Comparison of ENCODE assay signal across 24 cellular contexts in genomic region chrX:39516399-39516798, GRCh38.
"Had no signal": no experiment of that assay in that cellular context is flagged by ENCODE, and none has a peak within 500 bp of the region (broad histone marks: within the 10 kb centered on the region; RNA-seq: fewer than 3 reads in every experiment).

No MANE protein-coding gene starts in this region.

- H3K27ac Mint-ChIP-seq: activated CD4-positive, alpha-beta memory T cell treated with anti-CD3 and anti-CD28 coated beads for 36 hours; activated naive CD4-positive, alpha-beta T cell treated with anti-CD3 and anti-CD28 coated beads for 36 hours; activated naive CD8-positive, alpha-beta T cell treated with anti-CD3 and anti-CD28 coated beads, Interleukin-2, amount 10 ng/mL, durations not matched to agents 7 days and 5 days; activated T-cell treated with anti-CD3 and anti-CD28 coated beads, Interleukin-2, amount 50 U/mL, for 72 hours; T-helper 17 cell had no signal

- H3K36me3 ChIP-seq: heart right ventricle, pancreas, sigmoid colon, thoracic aorta, upper lobe of right lung had no signal

- H3K4me1 ChIP-seq: pancreas, upper lobe of right lung had no signal

- DNase-seq: activated CD4-positive, alpha-beta memory T cell treated with anti-CD3 and anti-CD28 coated beads for 36 hours; activated CD4-positive, alpha-beta T cell treated with anti-CD3 and anti-CD28 coated beads for 4 hours; activated CD4-positive, CD25-positive, alpha-beta regulatory T cell; activated effector memory CD4-positive, alpha-beta T cell treated with Interleukin-2 at 50 U/mL for 16 hours; activated naive CD4-positive, alpha-beta T cell treated with anti-CD3 and anti-CD28 coated beads for 36 hours; activated naive CD8-positive, alpha-beta T cell treated with anti-CD3 and anti-CD28 coated beads, Interleukin-2, amount 10 ng/mL, durations not matched to agents 7 days and 5 days; activated T-cell treated with anti-CD3 and anti-CD28 coated beads, Interleukin-2, amount 50 U/mL, for 72 hours; amniotic stem cell; cerebellar nuclear complex; heart right ventricle; left colon; naive thymus-derived CD8-positive, alpha-beta T cell; pancreas; psoas muscle; sigmoid colon; stimulated activated CD4-positive, alpha-beta T cell treated with anti-CD3 and anti-CD28 coated beads, Interleukin-2, amount 100 ng/mL, for 48 hours; stimulated activated CD8-positive, alpha-beta memory T cell treated with anti-CD3 and anti-CD28 coated beads, Interleukin-4, amount 100 ng/mL, for 48 hours; stimulated activated naive CD4-positive, alpha-beta T cell; SW 1271; T-helper 17 cell; upper lobe of right lung had no signal

- ATAC-seq: activated T-cell treated with anti-CD3 and anti-CD28 coated beads, Interleukin-2, amount 50 U/mL, for 72 hours; left colon; naive thymus-derived CD8-positive, alpha-beta T cell; pancreas; psoas muscle; T-helper 17 cell; upper lobe of right lung had no signal

- H3K4me3 ChIP-seq: heart right ventricle, lung, pancreas, psoas muscle, sigmoid colon, thoracic aorta, upper lobe of right lung had no signal

- H3K9me3 Mint-ChIP-seq: activated CD4-positive, alpha-beta memory T cell treated with anti-CD3 and anti-CD28 coated beads for 36 hours; activated naive CD4-positive, alpha-beta T cell treated with anti-CD3 and anti-CD28 coated beads for 36 hours; activated T-cell treated with anti-CD3 and anti-CD28 coated beads, Interleukin-2, amount 50 U/mL, for 72 hours had no signal

- H3K36me3 Mint-ChIP-seq: activated CD4-positive, alpha-beta memory T cell treated with anti-CD3 and anti-CD28 coated beads for 36 hours; activated naive CD8-positive, alpha-beta T cell treated with anti-CD3 and anti-CD28 coated beads, Interleukin-2, amount 10 ng/mL, durations not matched to agents 7 days and 5 days; naive thymus-derived CD8-positive, alpha-beta T cell had no signal

- H3K4me3 Mint-ChIP-seq: activated CD4-positive, alpha-beta memory T cell treated with anti-CD3 and anti-CD28 coated beads for 36 hours; activated naive CD4-positive, alpha-beta T cell treated with anti-CD3 and anti-CD28 coated beads for 36 hours; activated naive CD8-positive, alpha-beta T cell treated with anti-CD3 and anti-CD28 coated beads, Interleukin-2, amount 10 ng/mL, durations not matched to agents 7 days and 5 days; activated T-cell treated with anti-CD3 and anti-CD28 coated beads, Interleukin-2, amount 50 U/mL, for 72 hours; naive thymus-derived CD8-positive, alpha-beta T cell; T-helper 17 cell had no signal

- H3K27me3 ChIP-seq: sigmoid colon, upper lobe of right lung had no signal

- H3K4me1 Mint-ChIP-seq: activated naive CD8-positive, alpha-beta T cell treated with anti-CD3 and anti-CD28 coated beads, Interleukin-2, amount 10 ng/mL, durations not matched to agents 7 days and 5 days; naive thymus-derived CD8-positive, alpha-beta T cell; T-helper 17 cell had no signal

- H3K27ac ChIP-seq: epithelial cell of prostate, heart right ventricle, pancreas, psoas muscle, sigmoid colon, thoracic aorta, upper lobe of right lung had no signal

- H3K9me3 ChIP-seq: heart right ventricle, pancreas, thoracic aorta, upper lobe of right lung had no signal

- H3K27me3 Mint-ChIP-seq: activated CD4-positive, alpha-beta memory T cell treated with anti-CD3 and anti-CD28 coated beads for 36 hours; T-helper 17 cell had no signal
